ENCODE assay signal across 8 cellular contexts in genomic region chr10:21292763-21293517, GRCh38.
A peak's percentile ranks its signal among the peaks of the same experiment; 100 is the strongest.
DNase-seq lines count a peak whose midpoint lies in the region; ATAC-seq and TF ChIP-seq lines count a peak whose summit lies in the region.

No MANE protein-coding gene starts in this region.

- peaks cover 58% of the 10 kb centered on the region for H3K4me1 Mint-ChIP-seq in mesothelial cell of epicardium

- ATAC-seq in GM18498 (IDR thresholded peaks at IDR 0.05; ENCODE audit: unreplicated experiment): no peak
- ATAC-seq in HG02973 (IDR thresholded peaks at IDR 0.05; ENCODE audit: unreplicated experiment): no peak

- H3K27ac Mint-ChIP-seq in mesothelial cell of epicardium: peak overlapping the region; percentile 97

- TF ChIP-seq CTCF in C4-2B (conservative IDR thresholded peaks at IDR 0.05) (no peak), mesothelial cell of epicardium (IDR thresholded peaks at IDR 0.05; ENCODE audit: unreplicated experiment) (no peak)

- H3K36me3 Mint-ChIP-seq in mesothelial cell of epicardium: no peaks in the 10 kb centered on the region

- H3K4me3 Mint-ChIP-seq in mesothelial cell of epicardium: peak overlapping the region; percentile 63

- H3K9me3 Mint-ChIP-seq in mesothelial cell of epicardium: no peaks in the 10 kb centered on the region

- H3K27ac ChIP-seq in C4-2B: peak overlapping the region; percentile 31; the same call in 1 of the 2 replicates

- in situ Hi-C loops in KBM-7 (cut with MboI; ENCODE audit: low pct_unique_long_range_greater_than_20kb, low sequenced_read_pairs): loop anchor here (25.0 kb wide), 1 partner anchor 194 kb away; no protein-coding TSS in a partner anchor

- DNase-seq in NCI-H446 treated with DMSO at 0.1 percent for 48 hours (lab: John Stamatoyannopoulos, UW) (peak; percentile 51), epidermal melanocyte (ENCODE audit: insufficient read length, low spot score) (peak; percentile 74), mesothelial cell of epicardium (ENCODE audit: low spot score in 2 of 2, unreplicated experiment in 2 of 2) (peak; percentile 40 to 61), GM19238 (ENCODE audit: insufficient read length, low spot score) (no peak), KBM-7 (no peak)

- no peaks in the 10 kb centered on the region for H3K27me3 Mint-ChIP-seq in mesothelial cell of epicardium (ENCODE audit: low read depth)

Comparison
In these comparisons a context has a peak if more than half of its experiments do, and no peak if none do; other contexts are left out.
1. DNase-seq: peak in NCI-H446 treated with DMSO at 0.1 percent for 48 hours (single experiment), epidermal melanocyte (single experiment) and mesothelial cell of epicardium (2 of 2); none in GM19238 (single experiment) and KBM-7 (single experiment).